12 cellular contexts compared by ENCODE assay signal in genomic region chr11:297666-298405, GRCh38. TPM values are rescaled to one million over a fixed set of nuclear protein-coding genes. Genes with fewer than 3 reads are reported as not detected.
DNase-seq lines count a peak whose midpoint lies in the region; ATAC-seq and TF ChIP-seq lines count a peak whose summit lies in the region.
"Had no signal": no experiment of that assay in that cellular context is flagged by ENCODE, and none has a peak within 500 bp of the region (broad histone marks: within the 10 kb centered on the region; RNA-seq: fewer than 3 reads in every experiment).

No MANE protein-coding gene starts in this region.

- no peaks in the 10 kb centered on the region for H3K9me3 Mint-ChIP-seq in activated T-cell treated with anti-CD3 and anti-CD28 coated beads, Interleukin-2, amount 50 U/mL, for 4 hours
- H3K9me3 Mint-ChIP-seq: IgD-negative memory B cell had no signal

- peaks cover 32% of the 10 kb centered on the region for H3K4me1 Mint-ChIP-seq in activated T-cell treated with anti-CD3 and anti-CD28 coated beads, Interleukin-2, amount 50 U/mL, for 4 hours (ENCODE audit: low read depth)

- peaks cover 0 to 23% (median 2%) of the 10 kb centered on the region in 4 donors for H3K4me1 ChIP-seq in upper lobe of left lung

- no peaks in the 10 kb centered on the region for H3K36me3 Mint-ChIP-seq in activated T-cell treated with anti-CD3 and anti-CD28 coated beads, Interleukin-2, amount 50 U/mL, for 4 hours (ENCODE audit: insufficient read depth)
- H3K36me3 Mint-ChIP-seq: IgD-negative memory B cell had no signal

- H3K9me3 ChIP-seq in upper lobe of left lung = no peaks in the 10 kb centered on the region
- H3K9me3 ChIP-seq: stomach had no signal

- peak; percentile 51 for DNase-seq in stimulated activated CD4-positive, alpha-beta T cell treated with anti-CD3 and anti-CD28 coated beads, Interleukin-15, amount 100 ng/mL, for 24 hours
- DNase-seq in stimulated activated CD4-positive, alpha-beta T cell treated with anti-CD3 and anti-CD28 coated beads, Interleukin-4, amount 100 ng/mL, for 24 hours = no peak
- peak; percentile 19 for DNase-seq in activated T-cell treated with anti-CD3 and anti-CD28 coated beads, Interleukin-2, amount 50 U/mL, for 4 hours
- no peak for DNase-seq in left lobe of liver (ENCODE audit: low spot score)
- peak; percentile 19 to 80 for DNase-seq in upper lobe of left lung
- no peak for DNase-seq in SW 1271 (lab: John Stamatoyannopoulos, UW)
- no peak for DNase-seq in NCI-H1105 treated with DMSO at 0.1 percent for 48 hours (lab: John Stamatoyannopoulos, UW)
- DNase-seq: NCI-H526, stomach had no signal

- no peak overlapping the region for H3K4me3 Mint-ChIP-seq in activated T-cell treated with anti-CD3 and anti-CD28 coated beads, Interleukin-2, amount 50 U/mL, for 4 hours

- H3K36me3 ChIP-seq in upper lobe of left lung = peaks cover 0 to 22% (median 14%) of the 10 kb centered on the region in 4 donors

- no peak overlapping the region for H3K4me3 ChIP-seq in upper lobe of left lung
- H3K4me3 ChIP-seq: stomach had no signal

- TF ChIP-seq CTCF in upper lobe of left lung (IDR thresholded peaks at IDR 0.05) = no peak

- no peak overlapping the region for H3K27ac ChIP-seq in upper lobe of left lung

- peak; percentile 23 to 38 for ATAC-seq in activated T-cell treated with anti-CD3 and anti-CD28 coated beads, Interleukin-2, amount 50 U/mL, for 4 hours
- ATAC-seq in left lobe of liver (peak; percentile 31), upper lobe of left lung (ENCODE audit: low FRiP score in 2 of 2) (peak in 1 of 2 donors; percentile 84), GM21723 (IDR thresholded peaks at IDR 0.05; ENCODE audit: unreplicated experiment) (no peak)

- WGBS in upper lobe of left lung, 2 donors = 54 to 62% methylated on average over 17 to 25 of the region's 26 CpGs

- peaks cover 8% of the 10 kb centered on the region for H3K27me3 Mint-ChIP-seq in activated T-cell treated with anti-CD3 and anti-CD28 coated beads, Interleukin-2, amount 50 U/mL, for 4 hours (ENCODE audit: low read depth)

- H3K27me3 ChIP-seq in upper lobe of left lung = peaks cover 0 to 16% (median 4%) of the 10 kb centered on the region in 4 donors

- TF ChIP-seq POLR2A in upper lobe of left lung (IDR thresholded peaks at IDR 0.05) = peak in 1 of 4 donors; percentile 9

- TF ChIP-seq EP300 in upper lobe of left lung (IDR thresholded peaks at IDR 0.05) = no peak

RNA-seq across cellular contexts. Expression of gene IFITM5, which starts 1.5 kb away (rescaled TPM):
- not detected for total RNA-seq in activated T-cell treated with anti-CD3 and anti-CD28 coated beads, Interleukin-2, amount 50 U/mL, for 4 hours
- total RNA-seq in left lobe of liver (not detected), upper lobe of left lung (not detected)
- total RNA-seq: activated CD8-positive, alpha-beta memory T cell treated with anti-CD3 and anti-CD28 coated beads for 36 hours had no signal

RNA-seq across cellular contexts. Expression of gene PGGHG, which starts 8.9 kb away (rescaled TPM):
- total RNA-seq in activated T-cell treated with anti-CD3 and anti-CD28 coated beads, Interleukin-2, amount 50 U/mL, for 4 hours = 10 to 100 TPM; 16.6 to 76.3 (median 28.3) TPM
- total RNA-seq in left lobe of liver = 37.0 TPM
- 100 to 1,000 TPM in 2 of 6 donors, 10 to 100 TPM in 4; 34.1 to 535 (median 65.2) TPM for total RNA-seq in upper lobe of left lung

RNA-seq across cellular contexts. Expression of gene IFITM2, which starts 9.8 kb away (rescaled TPM):
- 100 to 1,000 TPM; 197 to 257 (median 231) TPM for total RNA-seq in activated T-cell treated with anti-CD3 and anti-CD28 coated beads, Interleukin-2, amount 50 U/mL, for 4 hours
- total RNA-seq in left lobe of liver (354 TPM), upper lobe of left lung (100 to 1,000 TPM; 113 to 704 (median 271) TPM)

RNA-seq across cellular contexts. Expression of gene IFITM1, which starts 16.0 kb away (rescaled TPM):
- 100 to 1,000 TPM in 2 of 3 donors, 10 to 100 TPM in 1; 99.3 to 144 (median 120) TPM for total RNA-seq in activated T-cell treated with anti-CD3 and anti-CD28 coated beads, Interleukin-2, amount 50 U/mL, for 4 hours
- total RNA-seq in left lobe of liver (29.2 TPM), upper lobe of left lung (100 to 1,000 TPM in 1 of 6 donors, 10 to 100 TPM in 5; 16.8 to 119 (median 74.5) TPM)

RNA-seq across cellular contexts. Expression of gene NLRP6, which starts 19.6 kb away (rescaled TPM):
- total RNA-seq in activated T-cell treated with anti-CD3 and anti-CD28 coated beads, Interleukin-2, amount 50 U/mL, for 4 hours = 1 to 10 TPM in 2 of 3 donors, under 1 TPM in 1; 0.33 to 3.2 (median 1.2) TPM
- total RNA-seq in left lobe of liver (1.9 TPM), upper lobe of left lung (1 to 10 TPM; 1.3 to 7.3 (median 3.1) TPM)

Comparison
In these comparisons a context has a peak if more than half of its experiments do, and no peak if none do; other contexts are left out.
1. DNase-seq: peak in stimulated activated CD4-positive, alpha-beta T cell treated with anti-CD3 and anti-CD28 coated beads, Interleukin-15, amount 100 ng/mL, for 24 hours (single experiment), activated T-cell treated with anti-CD3 and anti-CD28 coated beads, Interleukin-2, amount 50 U/mL, for 4 hours (single experiment) and upper lobe of left lung (2 of 2); none in stimulated activated CD4-positive, alpha-beta T cell treated with anti-CD3 and anti-CD28 coated beads, Interleukin-4, amount 100 ng/mL, for 24 hours (single experiment), left lobe of liver (single experiment), SW 1271 (0 of 2) and NCI-H1105 treated with DMSO at 0.1 percent for 48 hours (single experiment).